Comparison of ENCODE assay signal across 22 cellular contexts in the genomic region with DNA sequence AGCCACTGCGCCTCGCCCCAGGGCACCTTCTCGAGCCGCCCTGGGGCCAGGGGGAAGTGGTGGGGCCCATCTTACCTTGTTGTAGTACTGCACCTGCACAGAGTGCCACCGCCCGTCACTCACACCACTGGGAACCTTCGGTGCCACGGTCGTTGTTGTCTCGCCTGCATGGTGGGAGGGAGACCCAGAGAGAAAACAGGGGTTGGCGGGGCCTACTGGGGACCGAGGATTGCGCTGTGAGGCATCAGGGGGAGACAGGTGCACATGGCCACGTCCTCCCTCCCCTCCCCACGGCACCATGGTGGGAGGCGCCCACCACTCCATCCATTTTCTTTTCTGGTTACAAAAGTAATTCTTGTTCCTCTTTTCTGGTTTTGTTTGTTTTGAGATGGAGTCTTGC.
DNase-seq lines count a peak whose midpoint lies in the region; ATAC-seq and TF ChIP-seq lines count a peak whose summit lies in the region.
"Had no signal": no experiment of that assay in that cellular context is flagged by ENCODE, and none has a peak within 500 bp of the region (broad histone marks: within the 10 kb centered on the region; RNA-seq: fewer than 3 reads in every experiment).

No MANE protein-coding gene starts in this region.

- H2AFZ ChIP-seq in Karpas-422 (ENCODE audit: low read length): 0 out of 2 replicates have a peak overlapping the region, but pooled peaks have one; percentile 28

- no peaks in the 10 kb centered on the region for H3K9me3 Mint-ChIP-seq in activated CD8-positive, alpha-beta T cell treated with anti-CD3 and anti-CD28 coated beads, Interleukin-2, amount 10 ng/mL, durations not matched to agents 7 days and 5 days (ENCODE audit: insufficient read depth)
- H3K9me3 Mint-ChIP-seq in activated CD8-positive, alpha-beta T cell treated with anti-CD3 and anti-CD28 coated beads for 36 hours: no peaks in the 10 kb centered on the region
- no peaks in the 10 kb centered on the region for H3K9me3 Mint-ChIP-seq in activated naive CD8-positive, alpha-beta T cell treated with anti-CD3 and anti-CD28 coated beads for 36 hours
- H3K9me3 Mint-ChIP-seq in stimulated activated effector memory CD8-positive, alpha-beta T cell treated with anti-CD3 and anti-CD28 coated beads, Interleukin-12 subunit alpha, Interleukin-12 subunit beta, amount 100 ng/mL, for 72 hours: no peaks in the 10 kb centered on the region

- H3K4me2 ChIP-seq in Karpas-422 (ENCODE audit: low read depth, low read length, poor library complexity, severe bottlenecking): peak overlapping the region; percentile 29
- H3K4me2 ChIP-seq: A549 had no signal

- H3K27me3 Mint-ChIP-seq in activated CD8-positive, alpha-beta T cell treated with anti-CD3 and anti-CD28 coated beads, Interleukin-2, amount 10 ng/mL, durations not matched to agents 7 days and 5 days (ENCODE audit: low read depth): no peaks in the 10 kb centered on the region
- no peaks in the 10 kb centered on the region for H3K27me3 Mint-ChIP-seq in activated CD8-positive, alpha-beta T cell treated with anti-CD3 and anti-CD28 coated beads for 36 hours
- no peaks in the 10 kb centered on the region for H3K27me3 Mint-ChIP-seq in activated naive CD8-positive, alpha-beta T cell treated with anti-CD3 and anti-CD28 coated beads for 36 hours
- H3K27me3 Mint-ChIP-seq: brain had no signal

- no peaks in the 10 kb centered on the region for H3K9me3 ChIP-seq in Karpas-422 (ENCODE audit: low read length)
- H3K9me3 ChIP-seq: A549, gastrocnemius medialis, neutrophil had no signal

- intact Hi-C loops in activated CD8-positive, alpha-beta T cell treated with anti-CD3 and anti-CD28 coated beads for 36 hours (cut with micrococcal nuclease): no loop called here

- H3K79me2 ChIP-seq in Karpas-422 (ENCODE audit: low read length): no peaks in the 10 kb centered on the region

- H3K4me1 ChIP-seq in Karpas-422 (ENCODE audit: low read length): peaks cover 13% of the 10 kb centered on the region
- H3K4me1 ChIP-seq: gastrocnemius medialis had no signal

- DNase-seq in activated CD8-positive, alpha-beta T cell treated with anti-CD3 and anti-CD28 coated beads, Interleukin-2, amount 10 ng/mL, durations not matched to agents 7 days and 5 days: no peak
- no peak for DNase-seq in activated CD8-positive, alpha-beta T cell treated with anti-CD3 and anti-CD28 coated beads for 36 hours
- DNase-seq in Karpas-422: no peak
- no peak for DNase-seq in activated naive CD8-positive, alpha-beta T cell treated with anti-CD3 and anti-CD28 coated beads for 36 hours
- DNase-seq in stimulated activated effector memory CD8-positive, alpha-beta T cell treated with anti-CD3 and anti-CD28 coated beads, Interleukin-12 subunit alpha, Interleukin-12 subunit beta, amount 100 ng/mL, for 72 hours (ENCODE audit: low spot score in 2 of 2): no peak
- DNase-seq in NK-92 treated with Interleukin-12 subunit alpha and Interleukin-12 subunit beta, amount 100 ng/mL, for 24 hours (lab: John Stamatoyannopoulos, UW): no peak
- DNase-seq: activated naive CD4-positive, alpha-beta T cell treated with Interleukin-2 at 50 U/mL for 16 hours; DND-41; gastrocnemius medialis; HCEC 1CT; KG1; midbrain; NCI-H1105; NCI-H510A; Right ventricle myocardium superior; trophoblast cell had no signal

- no peaks in the 10 kb centered on the region for H4K20me1 ChIP-seq in Karpas-422 (ENCODE audit: insufficient read depth, low read depth, low read length)

- no peaks in the 10 kb centered on the region for H3K36me3 ChIP-seq in Karpas-422 (ENCODE audit: insufficient read depth, low read length)
- H3K36me3 ChIP-seq: gastrocnemius medialis, neutrophil had no signal

- no peak overlapping the region for H3K27ac ChIP-seq in Karpas-422 (ENCODE audit: low read length)
- H3K27ac ChIP-seq: A549, coronary artery, gastrocnemius medialis, neutrophil had no signal

- H3K9ac ChIP-seq in Karpas-422 (ENCODE audit: low read length): no peak overlapping the region

- peaks cover 13% of the 10 kb centered on the region for H3K4me1 Mint-ChIP-seq in activated CD8-positive, alpha-beta T cell treated with anti-CD3 and anti-CD28 coated beads, Interleukin-2, amount 10 ng/mL, durations not matched to agents 7 days and 5 days (ENCODE audit: low read depth)
- peaks cover 6% of the 10 kb centered on the region for H3K4me1 Mint-ChIP-seq in activated CD8-positive, alpha-beta T cell treated with anti-CD3 and anti-CD28 coated beads for 36 hours (ENCODE audit: low read depth)
- peaks cover 10% of the 10 kb centered on the region for H3K4me1 Mint-ChIP-seq in activated naive CD8-positive, alpha-beta T cell treated with anti-CD3 and anti-CD28 coated beads for 36 hours
- peaks cover 13% of the 10 kb centered on the region for H3K4me1 Mint-ChIP-seq in stimulated activated effector memory CD8-positive, alpha-beta T cell treated with anti-CD3 and anti-CD28 coated beads, Interleukin-12 subunit alpha, Interleukin-12 subunit beta, amount 100 ng/mL, for 72 hours

- H3K4me3 ChIP-seq in Karpas-422 (ENCODE audit: low read length): no peak overlapping the region
- H3K4me3 ChIP-seq: A549 had no signal

- H3K27ac Mint-ChIP-seq in activated CD8-positive, alpha-beta T cell treated with anti-CD3 and anti-CD28 coated beads, Interleukin-2, amount 10 ng/mL, durations not matched to agents 7 days and 5 days: peak overlapping the region; percentile 43
- no peak overlapping the region for H3K27ac Mint-ChIP-seq in activated CD8-positive, alpha-beta T cell treated with anti-CD3 and anti-CD28 coated beads for 36 hours
- peak overlapping the region; percentile 69 for H3K27ac Mint-ChIP-seq in activated naive CD8-positive, alpha-beta T cell treated with anti-CD3 and anti-CD28 coated beads for 36 hours
- H3K27ac Mint-ChIP-seq in stimulated activated effector memory CD8-positive, alpha-beta T cell treated with anti-CD3 and anti-CD28 coated beads, Interleukin-12 subunit alpha, Interleukin-12 subunit beta, amount 100 ng/mL, for 72 hours: peak overlapping the region; percentile 93

- no peak for TF ChIP-seq CTCF in activated CD8-positive, alpha-beta T cell treated with anti-CD3 and anti-CD28 coated beads for 36 hours (IDR thresholded peaks at IDR 0.05)

- CTCF ChIA-PET in activated CD8-positive, alpha-beta T cell treated with anti-CD3 and anti-CD28 coated beads, Interleukin-2, amount 10 ng/mL, durations not matched to agents 7 days and 5 days (lab: Charles Lee): no interaction called here
- CTCF ChIA-PET in activated CD8-positive, alpha-beta T cell treated with anti-CD3 and anti-CD28 coated beads for 36 hours (lab: Charles Lee): interaction anchor here (3.3 kb wide), 1 partner anchor 66 kb away, joined by 11 read pairs; no protein-coding TSS in a partner anchor

- H3K27me3 ChIP-seq in Karpas-422 (ENCODE audit: low read length): no peaks in the 10 kb centered on the region
- H3K27me3 ChIP-seq: neutrophil had no signal

- no peaks in the 10 kb centered on the region for H3K36me3 Mint-ChIP-seq in activated CD8-positive, alpha-beta T cell treated with anti-CD3 and anti-CD28 coated beads, Interleukin-2, amount 10 ng/mL, durations not matched to agents 7 days and 5 days (ENCODE audit: low read depth)
- no peaks in the 10 kb centered on the region for H3K36me3 Mint-ChIP-seq in activated CD8-positive, alpha-beta T cell treated with anti-CD3 and anti-CD28 coated beads for 36 hours (ENCODE audit: low read depth)
- H3K36me3 Mint-ChIP-seq in activated naive CD8-positive, alpha-beta T cell treated with anti-CD3 and anti-CD28 coated beads for 36 hours: no peaks in the 10 kb centered on the region
- H3K36me3 Mint-ChIP-seq in stimulated activated effector memory CD8-positive, alpha-beta T cell treated with anti-CD3 and anti-CD28 coated beads, Interleukin-12 subunit alpha, Interleukin-12 subunit beta, amount 100 ng/mL, for 72 hours: no peaks in the 10 kb centered on the region

- POLR2A ChIA-PET in activated CD8-positive, alpha-beta T cell treated with anti-CD3 and anti-CD28 coated beads, Interleukin-2, amount 10 ng/mL, durations not matched to agents 7 days and 5 days (lab: Charles Lee): no interaction called here
- POLR2A ChIA-PET in activated CD8-positive, alpha-beta T cell treated with anti-CD3 and anti-CD28 coated beads for 36 hours (lab: Charles Lee): no interaction called here

- no peak overlapping the region for H3K4me3 Mint-ChIP-seq in activated CD8-positive, alpha-beta T cell treated with anti-CD3 and anti-CD28 coated beads, Interleukin-2, amount 10 ng/mL, durations not matched to agents 7 days and 5 days
- no peak overlapping the region for H3K4me3 Mint-ChIP-seq in activated CD8-positive, alpha-beta T cell treated with anti-CD3 and anti-CD28 coated beads for 36 hours
- no peak overlapping the region for H3K4me3 Mint-ChIP-seq in activated naive CD8-positive, alpha-beta T cell treated with anti-CD3 and anti-CD28 coated beads for 36 hours
- peak overlapping the region; percentile 70 for H3K4me3 Mint-ChIP-seq in stimulated activated effector memory CD8-positive, alpha-beta T cell treated with anti-CD3 and anti-CD28 coated beads, Interleukin-12 subunit alpha, Interleukin-12 subunit beta, amount 100 ng/mL, for 72 hours
- H3K4me3 Mint-ChIP-seq: brain had no signal

- H3K9me2 ChIP-seq in Karpas-422 (replicated peaks; ENCODE audit: insufficient read depth, low read length): no peaks in the 10 kb centered on the region

- no peak for ATAC-seq in activated CD8-positive, alpha-beta T cell treated with anti-CD3 and anti-CD28 coated beads, Interleukin-2, amount 10 ng/mL, durations not matched to agents 7 days and 5 days
- no peak for ATAC-seq in activated CD8-positive, alpha-beta T cell treated with anti-CD3 and anti-CD28 coated beads for 36 hours
- ATAC-seq in stimulated activated effector memory CD8-positive, alpha-beta T cell treated with anti-CD3 and anti-CD28 coated beads, Interleukin-12 subunit alpha, Interleukin-12 subunit beta, amount 100 ng/mL, for 72 hours: no peak
- ATAC-seq in GM19328 (IDR thresholded peaks at IDR 0.05; ENCODE audit: unreplicated experiment) (no peak), HG02870 (IDR thresholded peaks at IDR 0.05; ENCODE audit: unreplicated experiment) (no peak)
- ATAC-seq: A549, gastrocnemius medialis had no signal
